23 cellular contexts compared by ENCODE assay signal in the genomic region with DNA sequence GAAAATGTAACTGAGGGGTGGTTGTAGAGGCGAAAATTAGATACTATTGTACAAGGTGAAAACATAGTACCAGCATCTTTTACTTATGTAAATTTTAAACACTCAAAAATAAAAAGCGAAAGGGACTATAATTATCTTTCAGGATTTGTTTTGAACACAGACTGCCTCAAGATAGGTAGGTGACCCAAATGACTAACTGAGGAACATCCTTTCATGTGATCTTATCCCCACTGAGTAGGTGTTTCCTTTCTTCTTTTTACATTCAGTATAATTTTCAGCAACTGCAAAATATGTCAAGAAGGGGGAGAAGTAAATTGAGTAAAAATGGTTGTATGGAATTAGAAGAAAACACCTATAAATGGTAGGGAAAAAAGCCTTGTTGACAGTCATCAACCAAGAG.
"Had no signal": no experiment of that assay in that cellular context is flagged by ENCODE, and none has a peak within 500 bp of the region (broad histone marks: within the 10 kb centered on the region; RNA-seq: fewer than 3 reads in every experiment).

No MANE protein-coding gene starts in this region.

- H3K9me3 ChIP-seq: esophagus squamous epithelium, gastroesophageal sphincter, left ventricle myocardium inferior, lower lobe of right lung, ovary, right atrium auricular region, sigmoid colon, stomach, thoracic aorta, transverse colon had no signal

- H3K36me3 ChIP-seq: esophagus squamous epithelium, gastroesophageal sphincter, left ventricle myocardium inferior, lower lobe of right lung, neural progenitor cell, ovary, right atrium auricular region, sigmoid colon, stomach, thoracic aorta, transverse colon had no signal

- H3K4me1 ChIP-seq: neural progenitor cell, right atrium auricular region had no signal

- H3K4me1 Mint-ChIP-seq: memory B cell, natural killer cell, neural progenitor cell had no signal

- DNase-seq: dermis blood vessel endothelial cell; esophagus squamous epithelium; foreskin fibroblast; kidney; left cardiac atrium; left ventricle myocardium inferior; lower lobe of right lung; natural killer cell; nucleus accumbens; ovary; sigmoid colon; stimulated activated naive CD4-positive, alpha-beta T cell; stomach; substantia nigra; transverse colon had no signal

- H3K4me3 Mint-ChIP-seq: memory B cell, mesothelial cell of epicardium, natural killer cell, neural progenitor cell had no signal

- H3K27ac ChIP-seq: esophagus squamous epithelium, gastroesophageal sphincter, hepatocyte, left ventricle myocardium inferior, lower lobe of right lung, neural progenitor cell, ovary, right atrium auricular region, sigmoid colon, skin epidermis, stomach, thoracic aorta, transverse colon had no signal

- H3K9me3 Mint-ChIP-seq: memory B cell, mesothelial cell of epicardium, natural killer cell, neural progenitor cell had no signal

- ATAC-seq: gastroesophageal sphincter, left cardiac atrium, lower lobe of right lung, natural killer cell had no signal

- H3K36me3 Mint-ChIP-seq: memory B cell, mesothelial cell of epicardium, natural killer cell, neural progenitor cell had no signal

- H3K27me3 ChIP-seq: esophagus squamous epithelium, gastroesophageal sphincter, hepatocyte, neural progenitor cell, ovary, right atrium auricular region, sigmoid colon, stomach, transverse colon had no signal

- H3K4me3 ChIP-seq: esophagus squamous epithelium, gastroesophageal sphincter, hepatocyte, left ventricle myocardium inferior, lower lobe of right lung, neural progenitor cell, ovary, right atrium auricular region, sigmoid colon, skin epidermis, stomach, thoracic aorta, transverse colon had no signal

- H3K27ac Mint-ChIP-seq: memory B cell, mesothelial cell of epicardium, natural killer cell, neural progenitor cell had no signal
